14 cellular contexts compared by ENCODE assay signal in genomic region chr6:46993846-46994245, GRCh38. TPM values are rescaled to one million over a fixed set of nuclear protein-coding genes. Genes with fewer than 3 reads are reported as not detected.
DNase-seq lines count a peak whose midpoint lies in the region; ATAC-seq and TF ChIP-seq lines count a peak whose summit lies in the region.
"Had no signal": no experiment of that assay in that cellular context is flagged by ENCODE, and none has a peak within 500 bp of the region (broad histone marks: within the 10 kb centered on the region; RNA-seq: fewer than 3 reads in every experiment).

No MANE protein-coding gene starts in this region.

- H3K79me2 ChIP-seq in Karpas-422 (ENCODE audit: low read length), result no peaks in the 10 kb centered on the region

- no peaks in the 10 kb centered on the region for H3K36me3 ChIP-seq in adipocyte (ENCODE audit: control insufficient read depth, insufficient read depth, low read length, severe bottlenecking)
- H3K36me3 ChIP-seq in Karpas-422 (ENCODE audit: insufficient read depth, low read length), result no peaks in the 10 kb centered on the region
- H3K36me3 ChIP-seq: tibial nerve had no signal

- H3K9ac ChIP-seq in adipocyte (ENCODE audit: low read length) (no peak overlapping the region), Karpas-422 (ENCODE audit: low read length) (no peak overlapping the region)

- no peak overlapping the region for H3K27ac ChIP-seq in Karpas-422 (ENCODE audit: low read length)
- H3K27ac ChIP-seq: dorsolateral prefrontal cortex, tibial nerve had no signal

- TF ChIP-seq CTCF in HFF-Myc (IDR thresholded peaks at IDR 0.05; ENCODE audit: low read depth, low read length, missing control alignments), result no peak

- H3K4me1 ChIP-seq in adipocyte (ENCODE audit: control insufficient read depth, insufficient read depth, low read length) (peaks cover 4% of the 10 kb centered on the region), Karpas-422 (ENCODE audit: low read length) (no peaks in the 10 kb centered on the region)

- H3K27me3 ChIP-seq in adipocyte (replicated peaks; ENCODE audit: control insufficient read depth, insufficient read depth, low read length) (no peaks in the 10 kb centered on the region), Karpas-422 (ENCODE audit: low read length) (no peaks in the 10 kb centered on the region)
- H3K27me3 ChIP-seq: tibial nerve had no signal

- no peak for ATAC-seq in Right ventricle myocardium superior (ENCODE audit: poor library complexity)
- ATAC-seq: activated naive CD4-positive, alpha-beta T cell treated with anti-CD3 and anti-CD28 coated beads, Interleukin-2, amount 50 U/mL, for 72 hours had no signal

- no peak overlapping the region for H2AFZ ChIP-seq in Karpas-422 (ENCODE audit: low read length)

- no peaks in the 10 kb centered on the region for H3K9me2 ChIP-seq in Karpas-422 (replicated peaks; ENCODE audit: insufficient read depth, low read length)

- H3K4me3 ChIP-seq in HFF-Myc (replicated peaks; ENCODE audit: low read depth, low read length) (no peak overlapping the region), adipocyte (ENCODE audit: low read length) (no peak overlapping the region), Karpas-422 (ENCODE audit: low read length) (no peak overlapping the region)
- H3K4me3 ChIP-seq: dorsolateral prefrontal cortex, tibial nerve had no signal

- no peak overlapping the region for H3K4me2 ChIP-seq in Karpas-422 (ENCODE audit: low read depth, low read length, poor library complexity, severe bottlenecking)

- intact Hi-C loops in Right ventricle myocardium superior (cut with DNase I), result no loop called here

- DNase-seq in A172 (ENCODE audit: low spot score) (peak; percentile 66), HFF-Myc (ENCODE audit: extremely low read depth, low read depth) (peak; percentile 29), adipocyte (ENCODE audit: low read depth) (peak; percentile 37), glomerular visceral epithelial cell (ENCODE audit: extremely low spot score) (peak; percentile 82), CD1c-positive myeloid dendritic cell (ENCODE audit: extremely low spot score) (no peak), Karpas-422 (no peak), Right ventricle myocardium superior (no peak), COLO668 (lab: John Stamatoyannopoulos, UW; ENCODE audit: unreplicated experiment) (no peak)
- DNase-seq: dorsolateral prefrontal cortex, NCI-H1930 had no signal

- no peaks in the 10 kb centered on the region for H3K9me3 ChIP-seq in adipocyte (ENCODE audit: control insufficient read depth, low read length)
- H3K9me3 ChIP-seq in Karpas-422 (ENCODE audit: low read length), result no peaks in the 10 kb centered on the region
- H3K9me3 ChIP-seq: tibial nerve had no signal

- H4K20me1 ChIP-seq in Karpas-422 (ENCODE audit: insufficient read depth, low read depth, low read length), result no peaks in the 10 kb centered on the region

RNA-seq across cellular contexts. Expression of gene ADGRF1, which starts 48.3 kb away (rescaled TPM):
- not detected in 2 replicates for total RNA-seq in A172 (2014; rRNA removed; shearing (Covaris generic))
- total RNA-seq in Karpas-422 (2014; rRNA removed; shearing (Covaris generic); ENCODE audit: low replicate concordance), result not detected in 2 replicates
- total RNA-seq in Right ventricle myocardium superior, result not detected
- total RNA-seq: activated CD8-positive, alpha-beta memory T cell treated with anti-CD3 and anti-CD28 coated beads for 36 hours; activated naive CD4-positive, alpha-beta T cell treated with anti-CD3 and anti-CD28 coated beads, Interleukin-2, amount 50 U/mL, for 72 hours; dorsolateral prefrontal cortex; skeletal muscle tissue; tibial nerve had no signal

Comparison
In these comparisons a context has a peak if more than half of its experiments do, and no peak if none do; other contexts are left out.
1. DNase-seq: peak in A172 (single experiment), HFF-Myc (single experiment), adipocyte (single experiment) and glomerular visceral epithelial cell (single experiment); none in CD1c-positive myeloid dendritic cell (single experiment), Karpas-422 (single experiment), Right ventricle myocardium superior (single experiment) and COLO668 (single experiment).